ENCODE assay signal across 13 cellular contexts in genomic region chr3:49296781-49297420, GRCh38. TPM values are rescaled to one million over a fixed set of nuclear protein-coding genes. Genes with fewer than 3 reads are reported as not detected.
DNase-seq lines count a peak whose midpoint lies in the region; ATAC-seq, FAIRE-seq and TF ChIP-seq lines count a peak whose summit lies in the region.
"Had no signal": no experiment of that assay in that cellular context is flagged by ENCODE, and none has a peak within 500 bp of the region (broad histone marks: within the 10 kb centered on the region; RNA-seq: fewer than 3 reads in every experiment).

No MANE protein-coding gene starts in this region.

- peak overlapping the region; percentile 40 for H3K9ac ChIP-seq in keratinocyte (ENCODE audit: control insufficient read depth, extremely low read depth, insufficient read depth, low read length)

- dilution Hi-C loops in keratinocyte (cut with MboI; ENCODE audit: extremely low pct_ligation_motif_present, low sequenced_read_pairs): no loop called here

- H3K27me3 ChIP-seq in RWPE2 (ENCODE audit: insufficient read depth, poor library complexity, severe bottlenecking) (no peaks in the 10 kb centered on the region), keratinocyte (ENCODE audit: control insufficient read depth, extremely low read depth, insufficient read depth, low read length) (no peaks in the 10 kb centered on the region)

- H4K20me1 ChIP-seq in keratinocyte (ENCODE audit: control insufficient read depth, extremely low read depth, insufficient read depth, low read length): no peaks in the 10 kb centered on the region

- H3K4me3 ChIP-seq in RWPE2 (ENCODE audit: severe bottlenecking): no peak overlapping the region
- H3K4me3 ChIP-seq in keratinocyte (ENCODE audit: control insufficient read depth in 2 of 3, extremely low read depth in 1 of 3, insufficient read depth in 2 of 3, low read depth in 1 of 3, low read length in 3 of 3): no peak overlapping the region
- H3K4me3 ChIP-seq: smooth muscle cell had no signal

- no peaks in the 10 kb centered on the region for H3K9me1 ChIP-seq in keratinocyte (ENCODE audit: control insufficient read depth, extremely low read depth, insufficient read depth, low read length)

- DNase-seq in RWPE2 (ENCODE audit: low spot score) (no peak), keratinocyte (ENCODE audit: low read depth, low spot score) (no peak), stromal cell of bone marrow (ENCODE audit: low read depth) (peak; percentile 21), 8988T (no peak)
- DNase-seq: Kasumi-1; NCI-H748 treated with DMSO at 0.1 percent for 48 hours; stimulated activated naive CD8-positive, alpha-beta T cell treated with anti-CD3 and anti-CD28 coated beads, Interleukin-15, Interleukin-2, amounts not matched to agents 100 U/mL and 50 U/mL, for 24 hours had no signal

- H3K79me2 ChIP-seq in keratinocyte (ENCODE audit: control insufficient read depth, insufficient read depth, low read length): no peaks in the 10 kb centered on the region

- peak overlapping the region; percentile 31 for H3K4me2 ChIP-seq in keratinocyte (ENCODE audit: control insufficient read depth, extremely low read depth, insufficient read depth, low read depth, low read length)
- H3K4me2 ChIP-seq: smooth muscle cell had no signal

- no peak overlapping the region for H2AFZ ChIP-seq in keratinocyte (ENCODE audit: control insufficient read depth, low read length)

- ATAC-seq in RWPE2 (ENCODE audit: low read depth) (peak; percentile 40; the same call in 1 of the 3 replicates), GM21717 (IDR thresholded peaks at IDR 0.05; ENCODE audit: unreplicated experiment) (no peak), HG03175 (IDR thresholded peaks at IDR 0.05; ENCODE audit: unreplicated experiment) (no peak), GM18511 (IDR thresholded peaks at IDR 0.05; ENCODE audit: unreplicated experiment) (no peak)
- ATAC-seq: stimulated activated naive CD8-positive, alpha-beta T cell treated with anti-CD3 and anti-CD28 coated beads, Interleukin-15, Interleukin-2, amounts not matched to agents 100 U/mL and 50 U/mL, for 24 hours had no signal

- H3K27ac ChIP-seq in RWPE2 (ENCODE audit: poor library complexity, severe bottlenecking) (peak overlapping the region; percentile 39), cingulate gyrus (ENCODE audit: low read depth, low read length) (peak overlapping the region; percentile 22), keratinocyte (ENCODE audit: control insufficient read depth, insufficient read depth, low read length) (peak overlapping the region; percentile 45)

- H3K4me1 ChIP-seq in RWPE2 (ENCODE audit: insufficient read depth, poor library complexity, severe bottlenecking) (peaks cover 6% of the 10 kb centered on the region), keratinocyte (ENCODE audit: control insufficient read depth, extremely low read depth, insufficient read depth, low read length) (peaks cover 15% of the 10 kb centered on the region)

- TF ChIP-seq CTCF in RWPE2 (IDR thresholded peaks at IDR 0.05; ENCODE audit: poor library complexity, severe bottlenecking) (no peak), keratinocyte (optimal IDR thresholded peaks at IDR 0.05 in 1 of 3, IDR thresholded peaks at IDR 0.05 in 1 of 3, conservative IDR thresholded peaks at IDR 0.05 in 1 of 3; ENCODE audit: extremely low read depth in 1 of 3, insufficient read depth in 2 of 3, low read length in 3 of 3) (no peak)

- H3K36me3 ChIP-seq in RWPE2 (ENCODE audit: low read depth) (peaks cover 96% of the 10 kb centered on the region), keratinocyte (ENCODE audit: control insufficient read depth in 2 of 2, extremely low read depth in 1 of 2, insufficient read depth in 2 of 2, low read length in 2 of 2) (peaks cover 43 to 53% of the 10 kb centered on the region in 2 experiments)

- no peaks in the 10 kb centered on the region for H3K9me3 ChIP-seq in RWPE2 (ENCODE audit: severe bottlenecking)
- no peaks in the 10 kb centered on the region for H3K9me3 ChIP-seq in keratinocyte (ENCODE audit: control insufficient read depth, low read depth, low read length)

- peak; percentile 73 for FAIRE-seq in keratinocyte (lab: Jason Lieb, UNC)
- FAIRE-seq: TTC549 had no signal

RNA-seq across cellular contexts. Expression of gene C3orf62, which starts 19.9 kb away (rescaled TPM):
- polyA plus RNA-seq in keratinocyte: 2.6 to 5.4 TPM (median 5.2 TPM) in 3 replicates
- polyA plus RNA-seq in keratinocyte (2011; ENCODE audit: low read depth): 8.4 TPM
- polyA plus RNA-seq in keratinocyte (2011; cell fraction: cytosol; rRNA removed): 1.9 and 2.5 TPM in 2 replicates
- 15.3 and 17.6 TPM in 2 replicates for polyA plus RNA-seq in keratinocyte (2011; cell fraction: nucleus; rRNA removed)
- 3.3 and 5.8 TPM in 2 replicates for polyA plus RNA-seq in keratinocyte (2012; ENCODE audit: low replicate concordance)
- polyA minus RNA-seq in keratinocyte: 3.5 to 7.7 TPM (median 6.4 TPM) in 3 replicates
- polyA minus RNA-seq in keratinocyte (2011; cell fraction: cytosol; rRNA and poly(A)+ RNA removed): 1.9 TPM
- polyA minus RNA-seq in keratinocyte (2011; cell fraction: nucleus; rRNA and poly(A)+ RNA removed): 9.8 and 11.0 TPM in 2 replicates

RNA-seq across cellular contexts. Expression of gene USP4, which starts 43.0 kb away (rescaled TPM):
- polyA plus RNA-seq in keratinocyte: 39.5 to 47.8 TPM (median 45.6 TPM) in 3 replicates
- 53.6 TPM for polyA plus RNA-seq in keratinocyte (2011; ENCODE audit: low read depth)
- polyA plus RNA-seq in keratinocyte (2011; cell fraction: cytosol; rRNA removed): 27.7 and 33.1 TPM in 2 replicates
- 65.0 and 69.3 TPM in 2 replicates for polyA plus RNA-seq in keratinocyte (2011; cell fraction: nucleus; rRNA removed)
- polyA plus RNA-seq in keratinocyte (2012; ENCODE audit: low replicate concordance): 33.5 and 38.5 TPM in 2 replicates
- 56.3 to 101 TPM (median 82.3 TPM) in 3 replicates for polyA minus RNA-seq in keratinocyte
- 25.9 TPM for polyA minus RNA-seq in keratinocyte (2011; cell fraction: cytosol; rRNA and poly(A)+ RNA removed)
- 30.4 and 60.2 TPM in 2 replicates for polyA minus RNA-seq in keratinocyte (2011; cell fraction: nucleus; rRNA and poly(A)+ RNA removed)
